In genomic region chr11:119453881-119454280, GRCh38 we compare ENCODE assay signal across 26 cellular contexts. TPM values are rescaled to one million over a fixed set of nuclear protein-coding genes. Genes with fewer than 3 reads are reported as not detected.
"Had no signal": no experiment of that assay in that cellular context is flagged by ENCODE, and none has a peak within 500 bp of the region (broad histone marks: within the 10 kb centered on the region; RNA-seq: fewer than 3 reads in every experiment).

No MANE protein-coding gene starts in this region.

- H3K4me1 Mint-ChIP-seq: IgD-negative memory B cell had no signal

- ATAC-seq: HepG2, K562 had no signal

- FAIRE-seq: HepG2, K562, RCC 7860 had no signal

- H3K4me3 Mint-ChIP-seq: IgD-negative memory B cell had no signal

- H3K4me2 ChIP-seq: KMS-11, SK-N-SH had no signal

- H3K36me3 Mint-ChIP-seq: IgD-negative memory B cell had no signal

- DNase-seq: Kasumi-1, MV-4-11, NCI-H1092, NCI-H1105 treated with DMSO at 0.1 percent for 48 hours, NCI-H1417 treated with DMSO at 0.1 percent for 48 hours, NCI-H146, NCI-H1694 treated with DMSO at 0.1 percent for 48 hours, NCI-H1930, NCI-H2081, NCI-H2107, NCI-H2227 treated with DMSO at 0.1 percent for 48 hours, NCI-H510A, NCI-H524 treated with DMSO at 0.1 percent for 48 hours, NCI-H69, NCI-H774, Right ventricle myocardium superior, RPMI8226, SK-N-SH, SW 1271 had no signal

- H3K27ac Mint-ChIP-seq: IgD-negative memory B cell had no signal

- H3K9me3 ChIP-seq: SK-N-SH had no signal

- H3K27ac ChIP-seq: KMS-11 had no signal

- H3K4me3 ChIP-seq: K562 had no signal

- H3K9ac ChIP-seq: KMS-11, SK-N-SH had no signal

RNA-seq across cellular contexts. Expression of gene THY1, which starts 30.9 kb away (rescaled TPM):
- total RNA-seq: HepG2, HT1080, MCF 10A had no signal
- polyA plus RNA-seq: HepG2, IgD-negative memory B cell, K562 had no signal
